1 cellular context compared by ENCODE assay signal in genomic region chr2:171687287-171688128, GRCh38.
A peak's percentile ranks its signal among the peaks of the same experiment; 100 is the strongest.
TF ChIP-seq lines count a peak whose summit lies in the region.

TSS of gene DYNC1I2 (plus strand) at chr2:171687469. CDS start at chr2:171690156, 2,687 bp downstream.

TF ChIP-seq in HepG2, 621 proteins besides CTCF, POLR2A, EP300 and RAD21 (continued from another document and continues in another):
- TF ChIP-seq, protein P1, sequence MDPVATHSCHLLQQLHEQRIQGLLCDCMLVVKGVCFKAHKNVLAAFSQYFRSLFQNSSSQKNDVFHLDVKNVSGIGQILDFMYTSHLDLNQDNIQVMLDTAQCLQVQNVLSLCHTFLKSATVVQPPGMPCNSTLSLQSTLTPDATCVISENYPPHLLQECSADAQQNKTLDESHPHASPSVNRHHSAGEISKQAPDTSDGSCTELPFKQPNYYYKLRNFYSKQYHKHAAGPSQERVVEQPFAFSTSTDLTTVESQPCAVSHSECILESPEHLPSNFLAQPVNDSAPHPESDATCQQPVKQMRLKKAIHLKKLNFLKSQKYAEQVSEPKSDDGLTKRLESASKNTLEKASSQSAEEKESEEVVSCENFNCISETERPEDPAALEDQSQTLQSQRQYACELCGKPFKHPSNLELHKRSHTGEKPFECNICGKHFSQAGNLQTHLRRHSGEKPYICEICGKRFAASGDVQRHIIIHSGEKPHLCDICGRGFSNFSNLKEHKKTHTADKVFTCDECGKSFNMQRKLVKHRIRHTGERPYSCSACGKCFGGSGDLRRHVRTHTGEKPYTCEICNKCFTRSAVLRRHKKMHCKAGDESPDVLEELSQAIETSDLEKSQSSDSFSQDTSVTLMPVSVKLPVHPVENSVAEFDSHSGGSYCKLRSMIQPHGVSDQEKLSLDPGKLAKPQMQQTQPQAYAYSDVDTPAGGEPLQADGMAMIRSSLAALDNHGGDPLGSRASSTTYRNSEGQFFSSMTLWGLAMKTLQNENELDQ (CRISPR knock-in tag; IDR thresholded peaks at IDR 0.05; ENCODE audit: borderline replicate concordance): no peak
- TF ChIP-seq ATF7-NPFF (CRISPR knock-in tag; IDR thresholded peaks at IDR 0.05; ENCODE audit: low read depth): peak; percentile 89
- no peak for TF ChIP-seq EZH2 (conservative IDR thresholded peaks at IDR 0.05; ENCODE audit: low read depth, low read length)
- TF ChIP-seq ZNF790 (CRISPR knock-in tag; IDR thresholded peaks at IDR 0.05; ENCODE audit: borderline replicate concordance): no peak
- TF ChIP-seq ZNF20 (CRISPR knock-in tag; IDR thresholded peaks at IDR 0.05): no peak
- peak; percentile 90 for TF ChIP-seq ZNF567 (CRISPR knock-in tag; IDR thresholded peaks at IDR 0.05; ENCODE audit: borderline replicate concordance)
- no peak for TF ChIP-seq HDAC6 (IDR thresholded peaks at IDR 0.05; ENCODE audit: low read depth, low read length)
- no peak; the same call in 1 of the 2 replicates for TF ChIP-seq ZNF782 (CRISPR knock-in tag; IDR thresholded peaks at IDR 0.05; ENCODE audit: borderline replicate concordance)
- TF ChIP-seq NCOA5 (CRISPR knock-in tag; IDR thresholded peaks at IDR 0.05): no peak
- TF ChIP-seq ZNF547 (CRISPR knock-in tag; IDR thresholded peaks at IDR 0.05): peak; percentile 83
- TF ChIP-seq ZNF468 (CRISPR knock-in tag; IDR thresholded peaks at IDR 0.05): 0 out of 2 replicates have a peak, but pooled peaks have one; percentile 76
- TF ChIP-seq, protein P2, sequence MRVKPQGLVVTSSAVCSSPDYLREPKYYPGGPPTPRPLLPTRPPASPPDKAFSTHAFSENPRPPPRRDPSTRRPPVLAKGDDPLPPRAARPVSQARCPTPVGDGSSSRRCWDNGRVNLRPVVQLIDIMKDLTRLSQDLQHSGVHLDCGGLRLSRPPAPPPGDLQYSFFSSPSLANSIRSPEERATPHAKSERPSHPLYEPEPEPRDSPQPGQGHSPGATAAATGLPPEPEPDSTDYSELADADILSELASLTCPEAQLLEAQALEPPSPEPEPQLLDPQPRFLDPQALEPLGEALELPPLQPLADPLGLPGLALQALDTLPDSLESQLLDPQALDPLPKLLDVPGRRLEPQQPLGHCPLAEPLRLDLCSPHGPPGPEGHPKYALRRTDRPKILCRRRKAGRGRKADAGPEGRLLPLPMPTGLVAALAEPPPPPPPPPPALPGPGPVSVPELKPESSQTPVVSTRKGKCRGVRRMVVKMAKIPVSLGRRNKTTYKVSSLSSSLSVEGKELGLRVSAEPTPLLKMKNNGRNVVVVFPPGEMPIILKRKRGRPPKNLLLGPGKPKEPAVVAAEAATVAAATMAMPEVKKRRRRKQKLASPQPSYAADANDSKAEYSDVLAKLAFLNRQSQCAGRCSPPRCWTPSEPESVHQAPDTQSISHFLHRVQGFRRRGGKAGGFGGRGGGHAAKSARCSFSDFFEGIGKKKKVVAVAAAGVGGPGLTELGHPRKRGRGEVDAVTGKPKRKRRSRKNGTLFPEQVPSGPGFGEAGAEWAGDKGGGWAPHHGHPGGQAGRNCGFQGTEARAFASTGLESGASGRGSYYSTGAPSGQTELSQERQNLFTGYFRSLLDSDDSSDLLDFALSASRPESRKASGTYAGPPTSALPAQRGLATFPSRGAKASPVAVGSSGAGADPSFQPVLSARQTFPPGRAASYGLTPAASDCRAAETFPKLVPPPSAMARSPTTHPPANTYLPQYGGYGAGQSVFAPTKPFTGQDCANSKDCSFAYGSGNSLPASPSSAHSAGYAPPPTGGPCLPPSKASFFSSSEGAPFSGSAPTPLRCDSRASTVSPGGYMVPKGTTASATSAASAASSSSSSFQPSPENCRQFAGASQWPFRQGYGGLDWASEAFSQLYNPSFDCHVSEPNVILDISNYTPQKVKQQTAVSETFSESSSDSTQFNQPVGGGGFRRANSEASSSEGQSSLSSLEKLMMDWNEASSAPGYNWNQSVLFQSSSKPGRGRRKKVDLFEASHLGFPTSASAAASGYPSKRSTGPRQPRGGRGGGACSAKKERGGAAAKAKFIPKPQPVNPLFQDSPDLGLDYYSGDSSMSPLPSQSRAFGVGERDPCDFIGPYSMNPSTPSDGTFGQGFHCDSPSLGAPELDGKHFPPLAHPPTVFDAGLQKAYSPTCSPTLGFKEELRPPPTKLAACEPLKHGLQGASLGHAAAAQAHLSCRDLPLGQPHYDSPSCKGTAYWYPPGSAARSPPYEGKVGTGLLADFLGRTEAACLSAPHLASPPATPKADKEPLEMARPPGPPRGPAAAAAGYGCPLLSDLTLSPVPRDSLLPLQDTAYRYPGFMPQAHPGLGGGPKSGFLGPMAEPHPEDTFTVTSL (CRISPR knock-in tag; IDR thresholded peaks at IDR 0.05; ENCODE audit: borderline replicate concordance): peak; percentile 61; the same call in 1 of the 2 replicates
- TF ChIP-seq NFYB (CRISPR knock-in tag; IDR thresholded peaks at IDR 0.05): no peak; the same call in 1 of the 2 replicates
- TF ChIP-seq E2F1 (CRISPR knock-in tag; IDR thresholded peaks at IDR 0.05): peak; percentile 32; the same call in 1 of the 2 replicates
- TF ChIP-seq EHMT2 (IDR thresholded peaks at IDR 0.05; ENCODE audit: borderline replicate concordance, low read depth, low read length): no peak
- peak; percentile 83; the same call in 1 of the 2 replicates for TF ChIP-seq NFKB2 (CRISPR knock-in tag; IDR thresholded peaks at IDR 0.05; ENCODE audit: borderline replicate concordance)
- 0 out of 2 replicates have a peak, but pooled peaks have one; percentile 60 for TF ChIP-seq DNMT1 (CRISPR knock-in tag; IDR thresholded peaks at IDR 0.05)
- TF ChIP-seq ZBTB42 (CRISPR knock-in tag; IDR thresholded peaks at IDR 0.05): 0 out of 2 replicates have a peak, but pooled peaks have one; percentile 49
- TF ChIP-seq ZBTB39 (CRISPR knock-in tag; IDR thresholded peaks at IDR 0.05): no peak
- TF ChIP-seq FOXJ3 (CRISPR knock-in tag; IDR thresholded peaks at IDR 0.05; ENCODE audit: borderline replicate concordance): peak; percentile 59; the same call in 1 of the 2 replicates
- TF ChIP-seq ZNF317 (CRISPR knock-in tag; IDR thresholded peaks at IDR 0.05): peak; percentile 67; the same call in 1 of the 2 replicates
- no peak for TF ChIP-seq CEBPB (IDR thresholded peaks at IDR 0.05; ENCODE audit: borderline replicate concordance, low read depth, low read length)
- TF ChIP-seq GZF1 (CRISPR knock-in tag; IDR thresholded peaks at IDR 0.05): peak; percentile 44; the same call in 1 of the 2 replicates
- no peak for TF ChIP-seq MAFG (CRISPR knock-in tag; IDR thresholded peaks at IDR 0.05)
- peak; percentile 96 for TF ChIP-seq ZNF350 (CRISPR knock-in tag; IDR thresholded peaks at IDR 0.05; ENCODE audit: borderline replicate concordance, low read depth)
- peak; percentile 96 for TF ChIP-seq UBTF (CRISPR knock-in tag; IDR thresholded peaks at IDR 0.05)
- no peak for TF ChIP-seq KLF9 (CRISPR knock-in tag; IDR thresholded peaks at IDR 0.05; ENCODE audit: low read depth)
- TF ChIP-seq, protein P3, sequence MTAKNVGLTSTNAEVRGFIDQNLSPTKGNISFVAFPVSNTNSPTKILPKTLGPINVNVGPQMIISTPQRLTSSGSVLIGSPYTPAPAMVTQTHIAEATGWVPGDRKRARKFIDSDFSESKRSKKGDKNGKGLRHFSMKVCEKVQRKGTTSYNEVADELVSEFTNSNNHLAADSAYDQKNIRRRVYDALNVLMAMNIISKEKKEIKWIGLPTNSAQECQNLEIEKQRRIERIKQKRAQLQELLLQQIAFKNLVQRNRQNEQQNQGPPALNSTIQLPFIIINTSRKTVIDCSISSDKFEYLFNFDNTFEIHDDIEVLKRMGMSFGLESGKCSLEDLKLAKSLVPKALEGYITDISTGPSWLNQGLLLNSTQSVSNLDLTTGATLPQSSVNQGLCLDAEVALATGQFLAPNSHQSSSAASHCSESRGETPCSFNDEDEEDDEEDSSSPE (CRISPR knock-in tag; IDR thresholded peaks at IDR 0.05): peak; percentile 43; the same call in 1 of the 2 replicates
- TF ChIP-seq SMARCC2 (IDR thresholded peaks at IDR 0.05): no peak
- TF ChIP-seq ZNF180 (CRISPR knock-in tag; IDR thresholded peaks at IDR 0.05; ENCODE audit: borderline replicate concordance, low read depth): no peak
- peak; percentile 80 for TF ChIP-seq ZZZ3 (CRISPR knock-in tag; IDR thresholded peaks at IDR 0.05; ENCODE audit: borderline replicate concordance)
- peak; percentile 79; the same call in 1 of the 2 replicates for TF ChIP-seq FOXC1 (CRISPR knock-in tag; IDR thresholded peaks at IDR 0.05; ENCODE audit: borderline replicate concordance)
- peak; percentile 57; the same call in 1 of the 2 replicates for TF ChIP-seq ATF3 (CRISPR knock-in tag; IDR thresholded peaks at IDR 0.05)
- peak; percentile 84 for TF ChIP-seq CBX1 (IDR thresholded peaks at IDR 0.05; ENCODE audit: low read depth)
- TF ChIP-seq HIC2 (CRISPR knock-in tag; IDR thresholded peaks at IDR 0.05; ENCODE audit: low read depth): no peak
- 0 out of 2 replicates have a peak, but pooled peaks have one; percentile 44 for TF ChIP-seq ZFP41 (CRISPR knock-in tag; IDR thresholded peaks at IDR 0.05; ENCODE audit: borderline replicate concordance)
- TF ChIP-seq SAP130 (CRISPR knock-in tag; IDR thresholded peaks at IDR 0.05; ENCODE audit: low read depth): peak; percentile 94
- peak; percentile 94; the same call in 1 of the 2 replicates for TF ChIP-seq GLI4 (CRISPR knock-in tag; IDR thresholded peaks at IDR 0.05; ENCODE audit: borderline replicate concordance)
- TF ChIP-seq ZNF75D (CRISPR knock-in tag; IDR thresholded peaks at IDR 0.05; ENCODE audit: borderline replicate concordance): 0 out of 2 replicates have a peak, but pooled peaks have one; percentile 56
- TF ChIP-seq PBX3 (CRISPR knock-in tag; IDR thresholded peaks at IDR 0.05; ENCODE audit: borderline replicate concordance): no peak
- 0 out of 2 replicates have a peak, but pooled peaks have one; percentile 17 for TF ChIP-seq HNF4A (CRISPR knock-in tag; IDR thresholded peaks at IDR 0.05)
- TF ChIP-seq TRIM24 (CRISPR knock-in tag; IDR thresholded peaks at IDR 0.05): no peak
- TF ChIP-seq YY1 (IDR thresholded peaks at IDR 0.05; ENCODE audit: insufficient read depth, insufficient replicate concordance, low read depth, low read length): peak; percentile 42
- TF ChIP-seq ZNF749 (CRISPR knock-in tag; IDR thresholded peaks at IDR 0.05; ENCODE audit: borderline replicate concordance): no peak; the same call in 1 of the 2 replicates
